8 cellular contexts compared by ENCODE assay signal in genomic region chr7:112450807-112451661, GRCh38.
DNase-seq lines count a peak whose midpoint lies in the region; ATAC-seq and TF ChIP-seq lines count a peak whose summit lies in the region.

No MANE protein-coding gene starts in this region.

- no peaks in the 10 kb centered on the region for H3K9me3 ChIP-seq in iPS-18a (ENCODE audit: control insufficient read depth, low read depth, low read length)

- peak; percentile 96 for DNase-seq in NCI-H2171 treated with DMSO at 0.1 percent for 48 hours (lab: John Stamatoyannopoulos, UW)
- DNase-seq in T47D (ENCODE audit: low read depth in 1 of 2, low spot score in 1 of 2): peak; percentile 72 to 96
- peak; percentile 91 for DNase-seq in skeletal muscle cell (ENCODE audit: low read depth)

- peaks cover 56% of the 10 kb centered on the region for H3K79me2 ChIP-seq in ACC112 (ENCODE audit: control insufficient read depth, insufficient read depth, low read length, unreplicated experiment)

- peak; percentile 78 for ATAC-seq in GM18870 (IDR thresholded peaks at IDR 0.05; ENCODE audit: unreplicated experiment)
- peak; percentile 87 for ATAC-seq in HG03135 (IDR thresholded peaks at IDR 0.05; ENCODE audit: unreplicated experiment)

- peaks cover 6% of the 10 kb centered on the region for H3K36me3 ChIP-seq in ACC112 (ENCODE audit: insufficient read depth, low read length)
- H3K36me3 ChIP-seq in iPS-18a (ENCODE audit: control insufficient read depth, low read depth, low read length): peaks cover 6% of the 10 kb centered on the region

- H3K27me3 ChIP-seq in ACC112 (ENCODE audit: insufficient read depth, low read length) (no peaks in the 10 kb centered on the region), iPS-18a (ENCODE audit: control insufficient read depth, insufficient read depth, low read length) (no peaks in the 10 kb centered on the region)

- H2AFZ ChIP-seq in ACC112 (ENCODE audit: low read length, unreplicated experiment): no peak overlapping the region

- in situ Hi-C loops in T47D (cut with HindIII; ENCODE audit: low pct_unique_long_range_greater_than_20kb, low sequenced_read_pairs): no loop called here

- TF ChIP-seq CTCF in VCaP (conservative IDR thresholded peaks at IDR 0.05): no peak

- peak overlapping the region; percentile 90 for H3K4me3 ChIP-seq in ACC112 (ENCODE audit: low read depth, low read length)
- H3K4me3 ChIP-seq in iPS-18a (ENCODE audit: low read length): peak overlapping the region; percentile 96
- H3K4me3 ChIP-seq in skeletal muscle cell (ENCODE audit: low read depth, low read length): peak overlapping the region; percentile 98

- peak overlapping the region; percentile 88 for H3K27ac ChIP-seq in ACC112 (ENCODE audit: low read depth, low read length)
- H3K27ac ChIP-seq in VCaP: peak overlapping the region; percentile 88
- peak overlapping the region; percentile 85 for H3K27ac ChIP-seq in iPS-18a (ENCODE audit: low read length)

- H3K9ac ChIP-seq in iPS-18a (ENCODE audit: low read length): peak overlapping the region; percentile 95

- peaks cover 22% of the 10 kb centered on the region for H3K4me1 ChIP-seq in ACC112 (ENCODE audit: control insufficient read depth, insufficient read depth, low read length, unreplicated experiment)
- H3K4me1 ChIP-seq in iPS-18a (ENCODE audit: control insufficient read depth, low read depth, low read length): peaks cover 15% of the 10 kb centered on the region

Comparison
In these comparisons a context has a peak if more than half of its experiments do, and no peak if none do; other contexts are left out.
1. Peak in every context shown above with its lines: DNase-seq, ATAC-seq, H3K4me3 ChIP-seq and H3K27ac ChIP-seq.